ENCODE assay signal across 8 cellular contexts in the genomic region with DNA sequence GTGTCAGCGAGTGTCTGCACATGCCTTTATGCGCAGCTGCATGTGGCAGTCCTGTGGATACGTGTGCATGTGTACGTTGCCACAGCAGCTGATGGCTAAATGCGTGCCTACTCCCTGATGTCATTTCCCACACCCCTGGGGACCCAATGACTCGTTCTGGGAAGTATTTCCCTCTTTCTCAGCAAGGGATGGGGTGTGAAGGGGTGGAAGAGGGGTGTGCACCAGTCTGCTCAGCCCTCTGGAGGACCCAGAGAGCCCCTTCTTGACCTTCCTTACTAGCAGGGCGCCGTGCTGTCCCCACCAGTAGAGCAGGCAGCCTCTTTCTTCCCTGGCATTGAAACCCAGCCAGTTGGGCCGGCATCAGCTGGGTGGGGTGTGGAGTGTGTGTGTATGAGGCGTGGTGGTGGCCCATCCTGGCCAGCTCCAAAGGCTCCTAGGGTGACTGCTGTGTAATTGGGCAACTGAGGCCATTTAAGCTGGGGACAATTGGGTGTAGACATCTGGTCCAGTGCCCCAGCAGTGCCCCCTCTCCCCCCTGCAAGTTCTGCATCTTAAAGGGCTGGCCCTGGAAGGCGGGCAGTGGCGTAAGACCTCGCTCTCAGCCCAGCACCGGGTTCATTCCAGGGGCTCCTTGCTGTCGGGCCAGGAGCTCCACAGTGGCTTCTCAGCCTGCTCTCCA. TPM values are rescaled to one million over a fixed set of nuclear protein-coding genes. Genes with fewer than 3 reads are reported as not detected.
A peak's percentile ranks its signal among the peaks of the same experiment; 100 is the strongest.
DNase-seq lines count a peak whose midpoint lies in the region; ATAC-seq and TF ChIP-seq lines count a peak whose summit lies in the region.

No MANE protein-coding gene starts in this region.

- peak in 1 of 4 donors; percentile 25 for TF ChIP-seq POLR2A in upper lobe of left lung (IDR thresholded peaks at IDR 0.05)

- no peaks in the 10 kb centered on the region for H3K9me3 ChIP-seq in upper lobe of left lung

- TF ChIP-seq EP300 in upper lobe of left lung (IDR thresholded peaks at IDR 0.05), result peak; percentile 87 to 95 (median 92)

- ATAC-seq in upper lobe of left lung (ENCODE audit: low FRiP score in 2 of 2), result peak; percentile 79 to 81

- no peaks in the 10 kb centered on the region for H3K27me3 ChIP-seq in layer of hippocampus (ENCODE audit: control insufficient read depth, insufficient read depth, low read length)
- no peaks in the 10 kb centered on the region for H3K27me3 ChIP-seq in upper lobe of left lung

- no peak overlapping the region for H3K4me3 ChIP-seq in upper lobe of left lung

- H3K36me3 ChIP-seq in upper lobe of left lung, result peaks cover 0 to 10% (median 2%) of the 10 kb centered on the region in 4 donors

- DNase-seq in NCI-H1436 (lab: John Stamatoyannopoulos, UW), result peak; percentile 21
- no peak for DNase-seq in NCI-H1436 treated with DMSO at 0.1 percent for 48 hours (lab: John Stamatoyannopoulos, UW)
- peak; percentile 77 for DNase-seq in brain pericyte (ENCODE audit: low read depth, low spot score)
- DNase-seq in upper lobe of left lung, result peak in 1 of 2 donors; percentile 85
- DNase-seq in GDM1 (lab: John Stamatoyannopoulos, UW), result no peak
- no peak for DNase-seq in stimulated activated CD4-positive, alpha-beta T cell treated with anti-CD3 and anti-CD28 coated beads, Interleukin-12 subunit alpha, Interleukin-12 subunit beta, amount 100 ng/mL, for 4 hours
- DNase-seq in NCI-H526 (lab: John Stamatoyannopoulos, UW), result no peak

- WGBS in upper lobe of left lung, 2 donors, result 59 to 60% methylated on average over 4 to 11 of the region's 15 CpGs

- peaks cover 27 to 44% (median 31%) of the 10 kb centered on the region in 4 donors for H3K4me1 ChIP-seq in upper lobe of left lung

- H3K27ac ChIP-seq in layer of hippocampus (ENCODE audit: low read depth, low read length), result peak overlapping the region; percentile 22
- H3K27ac ChIP-seq in upper lobe of left lung, result peak overlapping the region; percentile 72 to 88 (median 84)

- TF ChIP-seq CTCF in upper lobe of left lung (IDR thresholded peaks at IDR 0.05), result peak in 1 of 6 experiments; percentile 14

RNA-seq across cellular contexts. Expression of gene SNX33, which starts 19.2 kb away (rescaled TPM):
- 10 to 100 TPM; 26.7 to 46.1 (median 31.7) TPM for total RNA-seq in upper lobe of left lung

RNA-seq across cellular contexts. Expression of gene IMP3, which starts 26.9 kb away (rescaled TPM):
- 100 to 1,000 TPM in 1 of 6 donors, 10 to 100 TPM in 5; 64.3 to 183 (median 70.2) TPM for total RNA-seq in upper lobe of left lung

RNA-seq across cellular contexts. Expression of gene SNUPN, which starts 41.4 kb away (rescaled TPM):
- 10 to 100 TPM; 14.1 to 30.4 (median 22.4) TPM for total RNA-seq in upper lobe of left lung

RNA-seq across cellular contexts. Expression of gene CSPG4, which starts 45.7 kb away (rescaled TPM):
- 10 to 100 TPM in 5 of 6 donors, 1 to 10 TPM in 1; 8.5 to 38.3 (median 17.7) TPM for total RNA-seq in upper lobe of left lung

Comparison
In these comparisons a context has a peak if more than half of its experiments do, and no peak if none do; other contexts are left out.
1. DNase-seq: peak in NCI-H1436 (single experiment) and brain pericyte (single experiment); none in NCI-H1436 treated with DMSO at 0.1 percent for 48 hours (single experiment), GDM1 (single experiment), stimulated activated CD4-positive, alpha-beta T cell treated with anti-CD3 and anti-CD28 coated beads, Interleukin-12 subunit alpha, Interleukin-12 subunit beta, amount 100 ng/mL, for 4 hours (single experiment) and NCI-H526 (0 of 2).